9 cellular contexts compared by ENCODE assay signal in genomic region chr9:129108805-129109370, GRCh38. TPM values are rescaled to one million over a fixed set of nuclear protein-coding genes. Genes with fewer than 3 reads are reported as not detected.
DNase-seq lines count a peak whose midpoint lies in the region; ATAC-seq and TF ChIP-seq lines count a peak whose summit lies in the region.
"Had no signal": no experiment of that assay in that cellular context is flagged by ENCODE, and none has a peak within 500 bp of the region (broad histone marks: within the 10 kb centered on the region; RNA-seq: fewer than 3 reads in every experiment).

No MANE protein-coding gene starts in this region.

- no peak overlapping the region for H2AFZ ChIP-seq in ACC112 (ENCODE audit: low read length, unreplicated experiment)

- TF ChIP-seq CTCF in Caco-2 (IDR thresholded peaks at IDR 0.05; ENCODE audit: insufficient read depth in 1 of 2, low read depth in 1 of 2, low read length in 1 of 2, severe bottlenecking in 1 of 2, unreplicated experiment in 1 of 2) (no peak), natural killer cell (IDR thresholded peaks at IDR 0.05) (no peak)

- H3K36me3 ChIP-seq in ACC112 (ENCODE audit: insufficient read depth, low read length) = no peaks in the 10 kb centered on the region
- H3K36me3 ChIP-seq in Caco-2 (ENCODE audit: control insufficient read depth, insufficient read depth, low read length) = no peaks in the 10 kb centered on the region
- peaks cover 15% of the 10 kb centered on the region for H3K36me3 ChIP-seq in adipocyte (ENCODE audit: control insufficient read depth, insufficient read depth, low read length, severe bottlenecking)

- ATAC-seq in natural killer cell = no peak

- POLR2A ChIA-PET in Caco-2 (lab: Charles Lee) = no interaction called here

- H3K27ac Mint-ChIP-seq in Caco-2 (ENCODE audit: unreplicated experiment) (no peak overlapping the region), natural killer cell (peak overlapping the region; percentile 11 to 92)

- H3K9ac ChIP-seq in adipocyte (ENCODE audit: low read length) = peak overlapping the region; percentile 95

- H3K79me2 ChIP-seq in ACC112 (ENCODE audit: control insufficient read depth, insufficient read depth, low read length, unreplicated experiment) = peaks cover 33% of the 10 kb centered on the region

- DNase-seq in Caco-2 (no peak), adipocyte (ENCODE audit: low read depth) (no peak), natural killer cell (no peak), NCI-H526 treated with DMSO at 0.1 percent for 48 hours (lab: John Stamatoyannopoulos, UW) (no peak), anterior cingulate cortex (lab: John Stamatoyannopoulos, UW) (no peak), UCSD-AML1 (lab: John Stamatoyannopoulos, UW; ENCODE audit: unreplicated experiment) (no peak), T1000 (lab: John Stamatoyannopoulos, UW) (no peak)
- DNase-seq: amygdala had no signal

- H3K4me1 ChIP-seq in ACC112 (ENCODE audit: control insufficient read depth, insufficient read depth, low read length, unreplicated experiment) (peaks cover 9% of the 10 kb centered on the region), Caco-2 (peaks cover 11% of the 10 kb centered on the region), adipocyte (ENCODE audit: control insufficient read depth, insufficient read depth, low read length) (peaks cover 10% of the 10 kb centered on the region)

- intact Hi-C loops in Caco-2 (cut with micrococcal nuclease; ENCODE audit: unreplicated experiment) (no loop called here), natural killer cell (cut with micrococcal nuclease) (no loop called here)

- H3K4me3 Mint-ChIP-seq in Caco-2 (ENCODE audit: unreplicated experiment) (peak overlapping the region; percentile 88), natural killer cell (peak overlapping the region; percentile 74)

- no peaks in the 10 kb centered on the region for H3K27me3 ChIP-seq in ACC112 (ENCODE audit: insufficient read depth, low read length)
- H3K27me3 ChIP-seq in Caco-2 (replicated peaks; ENCODE audit: control insufficient read depth, insufficient read depth, low read length) = no peaks in the 10 kb centered on the region
- H3K27me3 ChIP-seq in adipocyte (replicated peaks; ENCODE audit: control insufficient read depth, insufficient read depth, low read length) = no peaks in the 10 kb centered on the region

- CTCF ChIA-PET in Caco-2 (lab: Charles Lee) = no interaction called here

- BruUV-seq in Caco-2 (replicated peaks; lab: Mats Ljungman, UMichigan) = no TSS peak

- no peak overlapping the region for H3K27ac ChIP-seq in ACC112 (ENCODE audit: low read depth, low read length)

- H3K27me3 Mint-ChIP-seq in Caco-2 (ENCODE audit: insufficient read depth, unreplicated experiment) (no peaks in the 10 kb centered on the region), natural killer cell (ENCODE audit: low read depth in 2 of 2) (no peaks in the 10 kb centered on the region)

- H3K9me3 Mint-ChIP-seq in Caco-2 (ENCODE audit: unreplicated experiment) = no peaks in the 10 kb centered on the region
- no peaks in the 10 kb centered on the region for H3K9me3 Mint-ChIP-seq in natural killer cell

- H3K36me3 Mint-ChIP-seq in Caco-2 (ENCODE audit: insufficient read depth, unreplicated experiment) = peaks cover 21% of the 10 kb centered on the region
- no peaks in the 10 kb centered on the region for H3K36me3 Mint-ChIP-seq in natural killer cell

- H3K9me3 ChIP-seq in Caco-2 (no peaks in the 10 kb centered on the region), adipocyte (ENCODE audit: control insufficient read depth, low read length) (no peaks in the 10 kb centered on the region)

- H3K4me1 Mint-ChIP-seq in Caco-2 (ENCODE audit: low read depth, unreplicated experiment) (peaks cover 22% of the 10 kb centered on the region), natural killer cell (peaks cover 17 to 24% of the 10 kb centered on the region in 2 donors)

- H3K4me3 ChIP-seq in ACC112 (ENCODE audit: low read depth, low read length) (peak overlapping the region; percentile 100; the same call in 1 of the 2 replicates), Caco-2 (ENCODE audit: low read depth, low read length) (no peak overlapping the region), adipocyte (ENCODE audit: low read length) (peak overlapping the region; percentile 95)

RNA-seq across cellular contexts. Expression of gene CRAT, which starts 1.7 kb away (rescaled TPM):
- 16.2 and 20.7 TPM in 2 replicates for total RNA-seq in Caco-2 (2022)
- total RNA-seq in natural killer cell = 10 to 100 TPM; 13.5 to 13.8 (median 13.8) TPM

RNA-seq across cellular contexts. Expression of gene PTPA, which starts 2.3 kb away (rescaled TPM):
- 100 and 107 TPM in 2 replicates for total RNA-seq in Caco-2 (2022)
- total RNA-seq in natural killer cell = 10 to 100 TPM; 63.2 to 69.4 (median 64.9) TPM

RNA-seq across cellular contexts. Expression of gene DOLPP1, which starts 28.0 kb away (rescaled TPM):
- total RNA-seq in Caco-2 (2022) = 44.7 and 45.1 TPM in 2 replicates
- 10 to 100 TPM in 1 of 3 donors, 1 to 10 TPM in 2; 7.5 to 11.6 (median 7.8) TPM for total RNA-seq in natural killer cell
